15 cellular contexts compared by ENCODE assay signal in the genomic region with DNA sequence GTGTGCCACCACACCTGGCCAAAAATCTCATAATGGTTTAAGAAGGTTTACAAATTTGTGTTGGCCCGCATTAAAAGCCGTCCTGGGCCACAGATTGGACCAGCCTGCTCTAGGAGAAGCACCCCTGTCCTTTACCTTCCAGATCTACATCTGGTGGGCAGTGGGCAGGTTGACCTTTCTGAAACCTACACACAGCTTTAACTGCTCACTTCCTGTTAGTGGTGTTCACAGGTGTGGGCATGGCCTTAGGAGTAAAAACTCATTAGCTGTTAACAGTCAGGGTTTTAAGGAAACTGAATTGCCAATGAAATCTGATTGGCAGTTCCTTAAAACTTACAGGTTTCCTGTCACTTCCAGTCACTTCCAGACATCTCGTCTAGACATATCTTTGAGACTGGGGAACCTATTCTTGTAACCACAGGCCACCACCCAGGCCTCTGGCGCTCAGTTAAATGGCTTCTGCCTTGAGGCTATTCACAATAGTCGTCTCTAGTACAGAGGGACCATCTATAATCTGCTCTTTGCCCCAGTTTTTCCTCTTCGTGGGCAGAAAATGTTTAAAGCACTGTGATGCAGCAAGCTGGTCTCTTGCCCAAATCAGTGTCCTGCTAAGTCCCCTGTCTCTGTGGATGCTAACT. TPM values are rescaled to one million over a fixed set of nuclear protein-coding genes. Genes with fewer than 3 reads are reported as not detected.
"Had no signal": no experiment of that assay in that cellular context is flagged by ENCODE, and none has a peak within 500 bp of the region (broad histone marks: within the 10 kb centered on the region; RNA-seq: fewer than 3 reads in every experiment).

No MANE protein-coding gene starts in this region.

- H3K36me3 ChIP-seq: esophagus muscularis mucosa, right lobe of liver, stomach, upper lobe of left lung had no signal

- H3K4me1 ChIP-seq: esophagus muscularis mucosa, right lobe of liver, stomach, upper lobe of left lung had no signal

- H3K9me3 ChIP-seq: right lobe of liver had no signal

- FAIRE-seq: bronchial epithelial cell, frontal cortex had no signal

- H3K27me3 Mint-ChIP-seq: memory B cell had no signal

- H3K27ac Mint-ChIP-seq: activated naive CD4-positive, alpha-beta T cell treated with anti-CD3 and anti-CD28 coated beads for 36 hours; activated naive CD8-positive, alpha-beta T cell treated with anti-CD3 and anti-CD28 coated beads, Interleukin-2, amount 10 ng/mL, durations not matched to agents 7 days and 5 days; activated T-cell treated with anti-CD3 and anti-CD28 coated beads, Interleukin-2, amount 50 U/mL, for 72 hours; memory B cell; nephron progenitor cell had no signal

- H3K4me1 Mint-ChIP-seq: nephron progenitor cell had no signal

- H3K27me3 ChIP-seq: right lobe of liver, upper lobe of left lung had no signal

- H3K27ac ChIP-seq: coronary artery, esophagus muscularis mucosa, right lobe of liver, skin epidermis, stomach, upper lobe of left lung had no signal

- H3K4me3 Mint-ChIP-seq: activated naive CD4-positive, alpha-beta T cell treated with anti-CD3 and anti-CD28 coated beads for 36 hours; activated naive CD8-positive, alpha-beta T cell treated with anti-CD3 and anti-CD28 coated beads, Interleukin-2, amount 10 ng/mL, durations not matched to agents 7 days and 5 days; memory B cell; nephron progenitor cell had no signal

- H3K4me3 ChIP-seq: coronary artery, esophagus muscularis mucosa, right lobe of liver, skin epidermis, stomach, upper lobe of left lung had no signal

RNA-seq across cellular contexts. Expression of a gene that starts 29.3 kb away (rescaled TPM):
- total RNA-seq: bronchial epithelial cell, frontal cortex had no signal

RNA-seq across cellular contexts. Expression of a gene that starts 29.4 kb away (rescaled TPM):
- total RNA-seq: bronchial epithelial cell had no signal

RNA-seq across cellular contexts. Expression of a gene that starts 48.5 kb away (rescaled TPM):
- total RNA-seq: activated naive CD8-positive, alpha-beta T cell treated with anti-CD3 and anti-CD28 coated beads, Interleukin-2, amount 10 ng/mL, durations not matched to agents 7 days and 5 days; activated T-cell treated with anti-CD3 and anti-CD28 coated beads, Interleukin-2, amount 50 U/mL, for 72 hours; esophagus muscularis mucosa; frontal cortex; liver; temporal lobe had no signal
- polyA plus RNA-seq: liver had no signal

RNA-seq across cellular contexts. Expression of a gene that starts 49.5 kb away (rescaled TPM):
- total RNA-seq: activated naive CD4-positive, alpha-beta T cell treated with anti-CD3 and anti-CD28 coated beads for 36 hours; activated naive CD8-positive, alpha-beta T cell treated with anti-CD3 and anti-CD28 coated beads, Interleukin-2, amount 10 ng/mL, durations not matched to agents 7 days and 5 days; bronchial epithelial cell had no signal
